Comparison of ENCODE assay signal across 22 cellular contexts in the genomic region with DNA sequence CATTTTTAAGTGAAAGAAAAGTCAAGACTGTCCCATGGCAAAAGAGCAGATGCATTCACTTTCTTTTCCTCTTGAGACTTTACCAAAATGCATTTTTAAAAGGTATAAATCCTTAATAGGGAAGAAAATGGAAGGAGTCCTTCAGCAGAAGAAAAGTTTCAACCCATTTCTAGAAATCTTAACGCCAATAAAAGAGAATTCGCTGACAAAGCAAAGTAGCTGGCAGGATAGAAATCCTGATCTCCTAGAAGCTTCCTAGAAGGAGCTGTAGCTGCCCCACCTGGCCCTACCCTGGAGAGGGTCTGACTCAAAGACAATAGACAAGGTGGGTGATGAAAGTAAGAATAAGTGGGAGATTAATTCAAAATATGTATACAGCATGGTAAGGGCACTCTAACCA.
"Had no signal": no experiment of that assay in that cellular context is flagged by ENCODE, and none has a peak within 500 bp of the region (broad histone marks: within the 10 kb centered on the region; RNA-seq: fewer than 3 reads in every experiment).

No MANE protein-coding gene starts in this region.

- H3K4me3 ChIP-seq: MG63, SJSA1, SK-N-MC had no signal

- H3K27ac Mint-ChIP-seq: IgD-negative memory B cell had no signal

- H3K4me3 Mint-ChIP-seq: IgD-negative memory B cell had no signal

- H3K9me3 ChIP-seq: MG63, SJSA1 had no signal

- H3K9me3 Mint-ChIP-seq: IgD-negative memory B cell had no signal

- H3K27ac ChIP-seq: SJSA1, SK-N-MC had no signal

- H3K36me3 Mint-ChIP-seq: IgD-negative memory B cell had no signal

- H3K4me1 Mint-ChIP-seq: IgD-negative memory B cell had no signal

- H3K27me3 ChIP-seq: MG63, SJSA1 had no signal

- FAIRE-seq: RCC 7860 had no signal

- H3K36me3 ChIP-seq: MG63, SJSA1 had no signal

- DNase-seq: Karpas-422, KBM-7, MG63, NCI-H1092, NCI-H1105 treated with DMSO at 0.1 percent for 48 hours, NCI-H1417 treated with DMSO at 0.1 percent for 48 hours, NCI-H146, NCI-H1694 treated with DMSO at 0.1 percent for 48 hours, NCI-H1930, NCI-H2081, NCI-H2107, NCI-H2227 treated with DMSO at 0.1 percent for 48 hours, NCI-H524, NCI-H526 treated with DMSO at 0.1 percent for 48 hours, NCI-H774, Right ventricle myocardium superior, RPMI8226, SIG-M5 had no signal
